In the genomic region with DNA sequence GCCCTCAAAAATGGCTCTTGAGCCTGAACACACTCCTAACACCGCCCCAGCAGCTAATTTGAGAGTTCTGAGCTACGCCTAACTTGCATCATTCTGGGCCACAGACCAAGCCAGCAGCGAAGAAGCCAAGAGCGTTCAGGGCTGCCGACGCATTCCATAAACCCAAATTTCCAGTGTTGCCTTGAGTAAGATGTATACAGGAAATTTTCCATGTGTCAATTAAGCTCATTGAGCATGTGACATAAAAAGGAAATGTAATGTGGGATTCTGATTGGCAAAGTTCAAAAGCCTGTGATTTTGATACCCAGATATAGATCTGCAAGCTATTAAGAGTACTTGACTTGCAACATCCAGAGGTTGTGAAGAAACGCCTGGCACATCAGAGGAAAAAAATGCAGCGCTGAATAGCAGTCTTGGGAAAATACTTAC, we compare ENCODE assay signal across 15 cellular contexts.
A peak's percentile ranks its signal among the peaks of the same experiment; 100 is the strongest.
DNase-seq lines count a peak whose midpoint lies in the region; ATAC-seq, FAIRE-seq and TF ChIP-seq lines count a peak whose summit lies in the region.
"Had no signal": no experiment of that assay in that cellular context is flagged by ENCODE, and none has a peak within 500 bp of the region (broad histone marks: within the 10 kb centered on the region; RNA-seq: fewer than 3 reads in every experiment).

No MANE protein-coding gene starts in this region.

- H3K9me3 Mint-ChIP-seq in Caco-2 (ENCODE audit: unreplicated experiment), result no peaks in the 10 kb centered on the region

- no peak for TF ChIP-seq CTCF in Caco-2 (IDR thresholded peaks at IDR 0.05; ENCODE audit: insufficient read depth in 1 of 2, low read depth in 1 of 2, low read length in 1 of 2, severe bottlenecking in 1 of 2, unreplicated experiment in 1 of 2)
- TF ChIP-seq CTCF in mammary epithelial cell (conservative IDR thresholded peaks at IDR 0.05 in 1 of 2, IDR thresholded peaks at IDR 0.05 in 1 of 2; ENCODE audit: extremely low read depth in 1 of 2, insufficient read depth in 1 of 2, low read depth in 1 of 2, low read length in 2 of 2), result no peak
- TF ChIP-seq CTCF in hepatocyte (IDR thresholded peaks at IDR 0.05; ENCODE audit: poor library complexity), result no peak
- TF ChIP-seq CTCF in gastrocnemius medialis (IDR thresholded peaks at IDR 0.05 in 4 of 5, conservative IDR thresholded peaks at IDR 0.05 in 1 of 5), result no peak
- TF ChIP-seq CTCF in dorsolateral prefrontal cortex (IDR thresholded peaks at IDR 0.05 in 54 of 56, conservative IDR thresholded peaks at IDR 0.05 in 2 of 56; ENCODE audit: low read depth in 1 of 56, partially characterized antibody in 56 of 56), result no peak

- ATAC-seq in gastrocnemius medialis, result peak; percentile 91 to 97
- ATAC-seq in HG03025 (IDR thresholded peaks at IDR 0.05; ENCODE audit: low FRiP score, unreplicated experiment), result no peak
- ATAC-seq: GM12878 had no signal

- no peaks in the 10 kb centered on the region for H3K9me2 ChIP-seq in hepatocyte (replicated peaks; ENCODE audit: insufficient read depth)

- peak overlapping the region; percentile 54 for H3K27ac Mint-ChIP-seq in Caco-2 (ENCODE audit: unreplicated experiment)
- H3K27ac Mint-ChIP-seq: CD8-positive, alpha-beta memory T cell had no signal

- H3K4me2 ChIP-seq in mammary epithelial cell (ENCODE audit: insufficient read depth, low read depth, low read length), result no peak overlapping the region
- H3K4me2 ChIP-seq in hepatocyte, result no peak overlapping the region

- peaks cover 11% of the 10 kb centered on the region for H3K36me3 Mint-ChIP-seq in Caco-2 (ENCODE audit: insufficient read depth, unreplicated experiment)
- H3K36me3 Mint-ChIP-seq: CD8-positive, alpha-beta memory T cell had no signal

- H3K4me1 ChIP-seq in Caco-2, result peaks cover 52% of the 10 kb centered on the region
- H3K4me1 ChIP-seq in mammary epithelial cell (ENCODE audit: insufficient read depth, low read length), result no peaks in the 10 kb centered on the region
- peaks cover 12% of the 10 kb centered on the region for H3K4me1 ChIP-seq in hepatocyte (ENCODE audit: insufficient read depth)
- peaks cover 0 to 7% of the 10 kb centered on the region in 2 donors for H3K4me1 ChIP-seq in gastrocnemius medialis

- no peaks in the 10 kb centered on the region for H3K79me2 ChIP-seq in mammary epithelial cell (ENCODE audit: insufficient read depth, low read length)
- no peaks in the 10 kb centered on the region for H3K79me2 ChIP-seq in hepatocyte

- intact Hi-C loops in Caco-2 (cut with micrococcal nuclease; ENCODE audit: unreplicated experiment), result no loop called here
- intact Hi-C loops in mammary epithelial cell (cut with micrococcal nuclease), result no loop called here
- intact Hi-C loops in gastrocnemius medialis (cut with DNase I; ENCODE audit: low total_unique reads), result loop anchor here (5.0 to 10.0 kb wide), 2 partner anchors 130 to 153 kb away; partner anchors contain the start of gene NR2F2
- intact Hi-C loops in dorsolateral prefrontal cortex (cut with DNase I), result loop anchor here in 1 of 2 donors (10.0 kb wide), 1 partner anchor 57 kb away; no protein-coding TSS in a partner anchor

- H3K4me3 ChIP-seq in Caco-2 (ENCODE audit: low read depth, low read length) (no peak overlapping the region), mammary epithelial cell (replicated peaks in 1 of 3; ENCODE audit: insufficient read depth in 1 of 3, low read depth in 2 of 3, low read length in 3 of 3) (no peak overlapping the region), hepatocyte (no peak overlapping the region), gastrocnemius medialis (peak overlapping the region in 3 of 4 donors; percentile 12 to 40 (median 39)), dorsolateral prefrontal cortex (no peak overlapping the region)
- H3K4me3 ChIP-seq: GM12878 had no signal

- H3K27me3 Mint-ChIP-seq in Caco-2 (ENCODE audit: insufficient read depth, unreplicated experiment), result no peaks in the 10 kb centered on the region

- no peak for DNase-seq in Caco-2
- peak; percentile 79 for DNase-seq in mammary epithelial cell
- no peak for DNase-seq in hepatocyte (ENCODE audit: low spot score)
- peak; percentile 22 to 58 for DNase-seq in gastrocnemius medialis
- no peak for DNase-seq in dorsolateral prefrontal cortex
- no peak for DNase-seq in HTR-8/SVneo (ENCODE audit: insufficient read length, low spot score)
- no peak for DNase-seq in glomerular visceral epithelial cell (ENCODE audit: extremely low spot score)
- DNase-seq: activated effector memory CD4-positive, alpha-beta T cell treated with anti-CD3 and anti-CD28 coated beads, Interleukin-2, amount 50 U/mL, for 16 hours; CD8-positive, alpha-beta memory T cell; effector CD8-positive, alpha-beta T cell; KBM-7; NCI-H2227 treated with DMSO at 0.1 percent for 48 hours; SHP77 treated with DMSO at 0.1 percent for 48 hours had no signal

- no peak overlapping the region for H3K9ac ChIP-seq in mammary epithelial cell (ENCODE audit: insufficient read depth, low read length)

- H4K20me1 ChIP-seq in mammary epithelial cell (ENCODE audit: insufficient read depth, low read length) (no peaks in the 10 kb centered on the region), hepatocyte (ENCODE audit: insufficient read depth, poor library complexity, severe bottlenecking) (no peaks in the 10 kb centered on the region)

- FAIRE-seq in HTR-8/SVneo (lab: Jason Lieb, UNC), result no peak
- FAIRE-seq: GM12878 had no signal

- H3K27ac ChIP-seq in mammary epithelial cell (ENCODE audit: insufficient read depth, low read depth, low read length) (no peak overlapping the region), hepatocyte (peak overlapping the region; percentile 10), gastrocnemius medialis (peak overlapping the region in 3 of 4 donors; percentile 34 to 73 (median 40)), dorsolateral prefrontal cortex (peak overlapping the region in 3 of 59 donors; percentile 4 to 44 (median 18))

- dilution Hi-C loops in mammary epithelial cell (cut with HindIII; ENCODE audit: low sequenced_read_pairs), result no loop called here

- BruUV-seq in Caco-2 (replicated peaks; lab: Mats Ljungman, UMichigan), result no TSS peak
- BruUV-seq in mammary epithelial cell (replicated peaks; lab: Mats Ljungman, UMichigan), result no TSS peak

- peaks cover 52% of the 10 kb centered on the region for H3K4me1 Mint-ChIP-seq in Caco-2 (ENCODE audit: low read depth, unreplicated experiment)
- H3K4me1 Mint-ChIP-seq: CD8-positive, alpha-beta memory T cell had no signal

- in situ Hi-C loops in mammary epithelial cell (cut with MboI; ENCODE audit: low sequenced_read_pairs in 2 of 2), result no loop called here
- in situ Hi-C loops in gastrocnemius medialis (cut with MboI; ENCODE audit: low sequenced_read_pairs in 4 of 4), result no loop called here

- H3K4me3 Mint-ChIP-seq in Caco-2 (ENCODE audit: unreplicated experiment), result no peak overlapping the region
- H3K4me3 Mint-ChIP-seq: CD8-positive, alpha-beta memory T cell had no signal

- no peak for TF ChIP-seq POLR2A in gastrocnemius medialis (IDR thresholded peaks at IDR 0.05)

- no peaks in the 10 kb centered on the region for H3K27me3 ChIP-seq in Caco-2 (replicated peaks; ENCODE audit: control insufficient read depth, insufficient read depth, low read length)
- H3K27me3 ChIP-seq in mammary epithelial cell (ENCODE audit: insufficient read depth, low read length), result no peaks in the 10 kb centered on the region
- H3K27me3 ChIP-seq in hepatocyte, result no peaks in the 10 kb centered on the region
- H3K27me3 ChIP-seq in gastrocnemius medialis, result no peaks in the 10 kb centered on the region
- H3K27me3 ChIP-seq in dorsolateral prefrontal cortex, result peaks cover 0 to 15% (median 0%) of the 10 kb centered on the region in 45 donors

- H3K36me3 ChIP-seq in Caco-2 (ENCODE audit: control insufficient read depth, insufficient read depth, low read length) (no peaks in the 10 kb centered on the region), mammary epithelial cell (ENCODE audit: insufficient read depth, low read length) (no peaks in the 10 kb centered on the region), hepatocyte (replicated peaks; ENCODE audit: insufficient read depth, low read depth) (no peaks in the 10 kb centered on the region), gastrocnemius medialis (no peaks in the 10 kb centered on the region)

- WGBS in mammary epithelial cell (ENCODE audit: low coverage, missing lambda C conversion rate), result 9% methylated on average over 8 of the region's 8 CpGs
- 76% methylated on average over 8 of the region's 8 CpGs for WGBS in hepatocyte (ENCODE audit: low lambda C conversion rate, missing lambda C conversion rate)

- H3K9me3 ChIP-seq in Caco-2, result no peaks in the 10 kb centered on the region
- no peaks in the 10 kb centered on the region for H3K9me3 ChIP-seq in mammary epithelial cell (replicated peaks; ENCODE audit: insufficient read depth, low read length)
- H3K9me3 ChIP-seq in hepatocyte (ENCODE audit: low read depth), result no peaks in the 10 kb centered on the region
- H3K9me3 ChIP-seq in gastrocnemius medialis, result no peaks in the 10 kb centered on the region

- CTCF ChIA-PET in Caco-2 (lab: Charles Lee), result no interaction called here
- CTCF ChIA-PET in mammary epithelial cell (lab: Charles Lee; ENCODE audit: low non-redundant PET), result no interaction called here

- peak overlapping the region; percentile 4 for H2AFZ ChIP-seq in mammary epithelial cell (ENCODE audit: low read depth, low read length)
- H2AFZ ChIP-seq in hepatocyte, result no peak overlapping the region

- POLR2A ChIA-PET in Caco-2 (lab: Charles Lee), result no interaction called here

Comparison
In these comparisons a context has a peak if more than half of its experiments do, and no peak if none do; other contexts are left out.
1. DNase-seq: peak in mammary epithelial cell (single experiment) and gastrocnemius medialis (2 of 2); none in Caco-2 (0 of 2), hepatocyte (single experiment), dorsolateral prefrontal cortex (0 of 10), HTR-8/SVneo (single experiment) and glomerular visceral epithelial cell (single experiment).
2. H3K4me3 ChIP-seq: peak in gastrocnemius medialis (3 of 4); none in Caco-2 (single experiment), mammary epithelial cell (0 of 3), hepatocyte (single experiment) and dorsolateral prefrontal cortex (0 of 59).